Comparison of ENCODE assay signal across 12 cellular contexts in the genomic region with DNA sequence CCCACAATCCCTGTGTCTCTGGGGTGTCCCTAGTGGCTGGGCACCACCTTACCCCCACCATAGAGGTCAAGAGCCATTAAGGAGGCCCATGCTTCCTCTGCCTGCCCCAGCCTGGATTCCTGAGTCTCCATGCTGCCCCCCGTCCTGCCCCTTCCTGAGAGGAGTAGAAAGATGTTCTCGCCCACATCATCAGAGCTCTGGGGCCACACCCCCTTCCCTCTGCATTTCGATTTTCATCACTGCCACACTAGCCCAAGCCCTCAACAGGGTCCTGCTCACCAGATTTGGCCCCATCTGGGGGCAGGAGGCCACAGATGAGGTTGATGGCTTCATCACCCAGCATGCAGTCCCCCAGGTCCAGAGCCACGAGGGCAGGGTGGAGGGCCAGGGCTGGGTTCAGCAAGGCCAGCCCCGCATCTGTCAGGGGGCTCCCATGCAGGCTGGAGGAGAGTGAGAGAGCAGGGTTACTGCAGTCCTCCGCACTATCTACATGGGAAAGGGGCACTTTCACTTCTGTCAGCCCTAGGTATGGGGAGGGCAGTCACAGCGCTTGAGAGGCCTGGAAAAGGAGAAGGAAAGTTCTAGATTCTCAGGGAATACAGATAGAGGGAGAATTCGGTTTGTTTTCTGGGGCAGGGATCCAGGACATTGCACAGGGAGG. TPM values are rescaled to one million over a fixed set of nuclear protein-coding genes. Genes with fewer than 3 reads are reported as not detected.
DNase-seq lines count a peak whose midpoint lies in the region; ATAC-seq and TF ChIP-seq lines count a peak whose summit lies in the region.
"Had no signal": no experiment of that assay in that cellular context is flagged by ENCODE, and none has a peak within 500 bp of the region (broad histone marks: within the 10 kb centered on the region; RNA-seq: fewer than 3 reads in every experiment).

No MANE protein-coding gene starts in this region.

- CTCF ChIA-PET in T-cell (lab: Charles Lee) = interaction anchor here in 1 of 2 donors (0.6 to 2.6 kb wide), 3 partner anchors 147 to 332 kb away, joined by 4 to 10 read pairs (median 5); no protein-coding TSS in a partner anchor

- H3K4me3 Mint-ChIP-seq in activated CD4-positive, alpha-beta T cell treated with anti-CD3 and anti-CD28 coated beads, Interleukin-2, amount 10 ng/mL, durations not matched to agents 24 days and 14 days = peak overlapping the region; percentile 84
- H3K4me3 Mint-ChIP-seq in T-cell = peak overlapping the region; percentile 74 to 82 (median 75)
- H3K4me3 Mint-ChIP-seq in effector memory CD8-positive, alpha-beta T cell = peak overlapping the region; percentile 87 to 88

- peaks cover 41% of the 10 kb centered on the region for H3K36me3 Mint-ChIP-seq in activated CD4-positive, alpha-beta T cell treated with anti-CD3 and anti-CD28 coated beads, Interleukin-2, amount 10 ng/mL, durations not matched to agents 24 days and 14 days (ENCODE audit: low read depth)
- H3K36me3 Mint-ChIP-seq in T-cell = peaks cover 25% of the 10 kb centered on the region
- H3K36me3 Mint-ChIP-seq in effector memory CD8-positive, alpha-beta T cell (ENCODE audit: insufficient read depth) = peaks cover 36% of the 10 kb centered on the region

- peaks cover 15% of the 10 kb centered on the region for H3K4me1 Mint-ChIP-seq in activated CD4-positive, alpha-beta T cell treated with anti-CD3 and anti-CD28 coated beads, Interleukin-2, amount 10 ng/mL, durations not matched to agents 24 days and 14 days
- H3K4me1 Mint-ChIP-seq in T-cell = peaks cover 20 to 29% (median 29%) of the 10 kb centered on the region in 3 donors
- H3K4me1 Mint-ChIP-seq in effector memory CD8-positive, alpha-beta T cell (ENCODE audit: low read depth in 2 of 2) = peaks cover 21 to 38% of the 10 kb centered on the region in 2 donors

- WGBS in smooth muscle cell (ENCODE audit: low lambda C conversion rate) = 82% methylated on average over 8 of the region's 8 CpGs
- 58 to 67% methylated on average over 7 to 8 of the region's 8 CpGs for WGBS in tibial nerve, 2 donors

- TF ChIP-seq CTCF in smooth muscle cell (IDR thresholded peaks at IDR 0.05; ENCODE audit: borderline replicate concordance, insufficient read depth, poor library complexity, severe bottlenecking) = no peak
- TF ChIP-seq CTCF in tibial nerve (IDR thresholded peaks at IDR 0.05) = no peak

- peaks cover 19% of the 10 kb centered on the region for H3K27me3 Mint-ChIP-seq in activated CD4-positive, alpha-beta T cell treated with anti-CD3 and anti-CD28 coated beads, Interleukin-2, amount 10 ng/mL, durations not matched to agents 24 days and 14 days
- peaks cover 17 to 19% of the 10 kb centered on the region in 2 donors for H3K27me3 Mint-ChIP-seq in T-cell
- H3K27me3 Mint-ChIP-seq in effector memory CD8-positive, alpha-beta T cell = peaks cover 14 to 26% of the 10 kb centered on the region in 2 donors

- no peak for DNase-seq in activated CD4-positive, alpha-beta T cell treated with anti-CD3 and anti-CD28 coated beads, Interleukin-2, amount 10 ng/mL, durations not matched to agents 24 days and 14 days
- DNase-seq in activated CD4-positive, alpha-beta T cell treated with anti-CD3 and anti-CD28 coated beads, Interleukin-2, amount 50 U/mL, for 48 hours = no peak
- no peak for DNase-seq in T-cell
- no peak for DNase-seq in effector memory CD8-positive, alpha-beta T cell
- DNase-seq in smooth muscle cell (lab: John Stamatoyannopoulos, UW; ENCODE audit: unreplicated experiment) = no peak
- DNase-seq in NCI-H2081 treated with DMSO at 0.1 percent for 48 hours (lab: John Stamatoyannopoulos, UW) = no peak
- no peak for DNase-seq in tibial nerve (ENCODE audit: low spot score in 2 of 2)
- DNase-seq: activated effector memory CD4-positive, alpha-beta T cell treated with Interleukin-2 at 50 U/mL for 16 hours; GF-D8; NCI-H1930; T-helper 9 cell had no signal

- TF ChIP-seq POLR2A in tibial nerve (IDR thresholded peaks at IDR 0.05) = no peak

- H2AFZ ChIP-seq in smooth muscle cell (ENCODE audit: low read depth) = no peak overlapping the region

- POLR2A ChIA-PET in T-cell (lab: Charles Lee) = no interaction called here

- H3K4me2 ChIP-seq in smooth muscle cell = peak overlapping the region; percentile 99

- H3K27ac ChIP-seq in smooth muscle cell (ENCODE audit: low read depth) = no peak overlapping the region
- no peak overlapping the region for H3K27ac ChIP-seq in tibial nerve

- intact Hi-C loops in activated CD4-positive, alpha-beta T cell treated with anti-CD3 and anti-CD28 coated beads, Interleukin-2, amount 10 ng/mL, durations not matched to agents 24 days and 14 days (cut with micrococcal nuclease) = no loop called here

- H3K27me3 ChIP-seq in smooth muscle cell (ENCODE audit: low read depth) = no peaks in the 10 kb centered on the region
- no peaks in the 10 kb centered on the region for H3K27me3 ChIP-seq in tibial nerve

- H3K9me3 ChIP-seq in smooth muscle cell (replicated peaks; ENCODE audit: low read depth) (no peaks in the 10 kb centered on the region), tibial nerve (no peaks in the 10 kb centered on the region)

- H3K4me1 ChIP-seq in smooth muscle cell (ENCODE audit: low read depth) = peaks cover 2% of the 10 kb centered on the region
- peaks cover 0 to 32% (median 11%) of the 10 kb centered on the region in 4 donors for H3K4me1 ChIP-seq in tibial nerve

- H3K27ac Mint-ChIP-seq in activated CD4-positive, alpha-beta T cell treated with anti-CD3 and anti-CD28 coated beads, Interleukin-2, amount 10 ng/mL, durations not matched to agents 24 days and 14 days = peak overlapping the region; percentile 49
- peak overlapping the region; percentile 6 to 12 for H3K27ac Mint-ChIP-seq in T-cell
- peak overlapping the region; percentile 2 to 86 for H3K27ac Mint-ChIP-seq in effector memory CD8-positive, alpha-beta T cell

- no peak for TF ChIP-seq EP300 in tibial nerve (IDR thresholded peaks at IDR 0.05)

- H3F3A ChIP-seq in smooth muscle cell (ENCODE audit: low read depth) = peaks cover 23% of the 10 kb centered on the region

- no peak overlapping the region for H3K4me3 ChIP-seq in smooth muscle cell
- H3K4me3 ChIP-seq in tibial nerve = no peak overlapping the region

- ATAC-seq in T-cell (replicated peaks in 1 of 4) (no peak), HG03196 (IDR thresholded peaks at IDR 0.05; ENCODE audit: unreplicated experiment) (no peak)
- ATAC-seq in effector memory CD8-positive, alpha-beta T cell (replicated peaks) = no peak

- H3K79me2 ChIP-seq in smooth muscle cell (ENCODE audit: low read depth) = no peaks in the 10 kb centered on the region

- no peaks in the 10 kb centered on the region for H3K36me3 ChIP-seq in smooth muscle cell (ENCODE audit: low read depth)
- peaks cover 0 to 58% (median 19%) of the 10 kb centered on the region in 3 donors for H3K36me3 ChIP-seq in tibial nerve

- H3K9ac ChIP-seq in smooth muscle cell (ENCODE audit: low read depth) = no peak overlapping the region

- peaks cover 6% of the 10 kb centered on the region for H4K20me1 ChIP-seq in smooth muscle cell (ENCODE audit: low read depth)

- H3K9me3 Mint-ChIP-seq in activated CD4-positive, alpha-beta T cell treated with anti-CD3 and anti-CD28 coated beads, Interleukin-2, amount 10 ng/mL, durations not matched to agents 24 days and 14 days = no peaks in the 10 kb centered on the region
- H3K9me3 Mint-ChIP-seq in T-cell = no peaks in the 10 kb centered on the region
- no peaks in the 10 kb centered on the region for H3K9me3 Mint-ChIP-seq in effector memory CD8-positive, alpha-beta T cell

RNA-seq across cellular contexts. Expression of a gene that starts 1.5 kb away (rescaled TPM):
- total RNA-seq in activated CD4-positive, alpha-beta T cell treated with anti-CD3 and anti-CD28 coated beads, Interleukin-2, amount 10 ng/mL, durations not matched to agents 24 days and 14 days = 0.14 and 0.51 TPM in 2 replicates
- total RNA-seq in T-cell = under 1 TPM in 3 of 5 donors, not detected in 2; 0.53 to 0.95 (median 0.76) TPM
- 0.09 and 2.1 TPM in 2 replicates for total RNA-seq in smooth muscle cell
- 1.8 and 2.2 TPM in 2 replicates for polyA plus RNA-seq in smooth muscle cell
- 1 to 10 TPM in 3 of 4 donors, under 1 TPM in 1; 0.59 to 2.4 (median 1.3) TPM for total RNA-seq in tibial nerve

RNA-seq across cellular contexts. Expression of a gene that starts 8.1 kb away (rescaled TPM):
- 47.7 and 52.1 TPM in 2 replicates for total RNA-seq in activated CD4-positive, alpha-beta T cell treated with anti-CD3 and anti-CD28 coated beads, Interleukin-2, amount 10 ng/mL, durations not matched to agents 24 days and 14 days
- total RNA-seq in T-cell (10 to 100 TPM; 43.7 to 85.0 (median 80.0) TPM), smooth muscle cell (145 and 199 TPM in 2 replicates), tibial nerve (100 to 1,000 TPM in 1 of 4 donors, 10 to 100 TPM in 3; 61.7 to 105 (median 77.9) TPM)
- polyA plus RNA-seq in smooth muscle cell = 181 and 182 TPM in 2 replicates

RNA-seq across cellular contexts. Expression of a gene that starts 8.3 kb away (rescaled TPM):
- 91.7 TPM in 2 replicates for total RNA-seq in activated CD4-positive, alpha-beta T cell treated with anti-CD3 and anti-CD28 coated beads, Interleukin-2, amount 10 ng/mL, durations not matched to agents 24 days and 14 days
- total RNA-seq in T-cell (10 to 100 TPM; 42.3 to 49.8 (median 46.1) TPM), smooth muscle cell (27.0 and 33.4 TPM in 2 replicates), tibial nerve (10 to 100 TPM; 24.5 to 45.5 (median 29.7) TPM)
- polyA plus RNA-seq in smooth muscle cell = 21.0 and 39.8 TPM in 2 replicates

RNA-seq across cellular contexts. Expression of a gene that starts 31.2 kb away (rescaled TPM):
- total RNA-seq in activated CD4-positive, alpha-beta T cell treated with anti-CD3 and anti-CD28 coated beads, Interleukin-2, amount 10 ng/mL, durations not matched to agents 24 days and 14 days = 40.7 and 41.1 TPM in 2 replicates
- 10 to 100 TPM; 30.8 to 51.9 (median 50.6) TPM for total RNA-seq in T-cell
- total RNA-seq in smooth muscle cell = 9.3 and 25.5 TPM in 2 replicates
- polyA plus RNA-seq in smooth muscle cell = 13.5 and 15.3 TPM in 2 replicates
- 10 to 100 TPM; 30.2 to 43.8 (median 32.3) TPM for total RNA-seq in tibial nerve

RNA-seq across cellular contexts. Expression of a gene that starts 53.3 kb away (rescaled TPM):
- 1.6 and 2.0 TPM in 2 replicates for total RNA-seq in activated CD4-positive, alpha-beta T cell treated with anti-CD3 and anti-CD28 coated beads, Interleukin-2, amount 10 ng/mL, durations not matched to agents 24 days and 14 days
- total RNA-seq in T-cell (1 to 10 TPM in 4 of 5 donors, under 1 TPM in 1; 0.47 to 2.1 (median 1.4) TPM), smooth muscle cell (0.27 and 2.0 TPM in 2 replicates), tibial nerve (1 to 10 TPM in 2 of 4 donors, not detected in 2; 1.0 to 3.5 TPM)
- 3.7 and 3.8 TPM in 2 replicates for polyA plus RNA-seq in smooth muscle cell
